In genomic region chr2:223959688-223960087, GRCh38 we compare ENCODE assay signal across 9 cellular contexts. TPM values are rescaled to one million over a fixed set of nuclear protein-coding genes. Genes with fewer than 3 reads are reported as not detected.
A peak's percentile ranks its signal among the peaks of the same experiment; 100 is the strongest.
DNase-seq lines count a peak whose midpoint lies in the region; ATAC-seq and TF ChIP-seq lines count a peak whose summit lies in the region.
"Had no signal": no experiment of that assay in that cellular context is flagged by ENCODE, and none has a peak within 500 bp of the region (broad histone marks: within the 10 kb centered on the region; RNA-seq: fewer than 3 reads in every experiment).

No MANE protein-coding gene starts in this region.

- H3K4me3 Mint-ChIP-seq in nephron = peak overlapping the region; percentile 35 to 56 (median 44)

- H2AFZ ChIP-seq in MM.1S (ENCODE audit: low read length) = no peak overlapping the region

- peaks cover 65% of the 10 kb centered on the region for H3K79me2 ChIP-seq in MM.1S (ENCODE audit: low read length)

- 0 out of 2 replicates have a peak overlapping the region, but pooled peaks have one; percentile 2 for H3K4me2 ChIP-seq in MM.1S (ENCODE audit: low read depth, low read length)

- intact Hi-C loops in colonic mucosa (cut with DNase I) (no loop called here), uterus (cut with DNase I; ENCODE audit: low total_unique reads) (no loop called here)

- ATAC-seq in HG03354 (IDR thresholded peaks at IDR 0.05; ENCODE audit: poor library complexity, severe bottlenecking, unreplicated experiment) = no peak
- no peak for ATAC-seq in HG03039 (IDR thresholded peaks at IDR 0.05; ENCODE audit: unreplicated experiment)

- TF ChIP-seq CTCF in MM.1S (IDR thresholded peaks at IDR 0.05; ENCODE audit: low read length) (no peak), colonic mucosa (IDR thresholded peaks at IDR 0.05) (no peak), nephron (IDR thresholded peaks at IDR 0.05; ENCODE audit: unreplicated experiment in 3 of 3) (no peak), uterus (IDR thresholded peaks at IDR 0.05) (no peak)

- no peaks in the 10 kb centered on the region for H4K20me1 ChIP-seq in MM.1S (ENCODE audit: insufficient read depth, low read length)

- no peaks in the 10 kb centered on the region for H3K9me2 ChIP-seq in MM.1S (replicated peaks; ENCODE audit: insufficient read depth, low read length)

- H3K36me3 ChIP-seq in MM.1S (replicated peaks; ENCODE audit: insufficient read depth, low read length) (peaks cover 11% of the 10 kb centered on the region), colonic mucosa (peaks cover 16% of the 10 kb centered on the region), uterus (no peaks in the 10 kb centered on the region)

- H3K9ac ChIP-seq in MM.1S (ENCODE audit: low read length) (no peak overlapping the region), colonic mucosa (ENCODE audit: low read depth in 2 of 2, low read length in 2 of 2) (no peak overlapping the region)

- H3F3A ChIP-seq in MM.1S (ENCODE audit: insufficient read depth, low read length) = peaks cover 10% of the 10 kb centered on the region; the same call in 1 of the 2 replicates

- H3K9me3 Mint-ChIP-seq in nephron = no peaks in the 10 kb centered on the region

- DNase-seq in CD1c-positive myeloid dendritic cell (ENCODE audit: extremely low spot score) (peak; percentile 50), MM.1S (no peak), colonic mucosa (peak; percentile 33), cortex of kidney (lab: John Stamatoyannopoulos, UW) (no peak), uterus (no peak)
- DNase-seq: NCI-H2171 treated with DMSO at 0.1 percent for 48 hours had no signal

- peaks cover 30% of the 10 kb centered on the region for H3K36me3 Mint-ChIP-seq in nephron (ENCODE audit: low read depth)

- H3K27me3 ChIP-seq in MM.1S (replicated peaks; ENCODE audit: insufficient read depth, low read length) (no peaks in the 10 kb centered on the region), colonic mucosa (no peaks in the 10 kb centered on the region), uterus (no peaks in the 10 kb centered on the region)

- no peak overlapping the region for H3K4me3 ChIP-seq in MM.1S (ENCODE audit: low read length)
- H3K4me3 ChIP-seq in colonic mucosa = no peak overlapping the region
- no peak overlapping the region for H3K4me3 ChIP-seq in uterus

- H3K27ac Mint-ChIP-seq in nephron = no peak overlapping the region

- H3K27me3 Mint-ChIP-seq in nephron (ENCODE audit: low read depth) = peaks cover 4% of the 10 kb centered on the region

- peaks cover 33% of the 10 kb centered on the region for H3K4me1 ChIP-seq in MM.1S (ENCODE audit: low read length)
- peaks cover 20% of the 10 kb centered on the region for H3K4me1 ChIP-seq in colonic mucosa
- H3K4me1 ChIP-seq in uterus = peaks cover 5 to 12% of the 10 kb centered on the region in 2 donors

- TF ChIP-seq POLR2A in uterus (IDR thresholded peaks at IDR 0.05) = no peak

- no peaks in the 10 kb centered on the region for H3K9me3 ChIP-seq in MM.1S (replicated peaks; ENCODE audit: insufficient read depth, low read length)
- no peaks in the 10 kb centered on the region for H3K9me3 ChIP-seq in colonic mucosa
- no peaks in the 10 kb centered on the region for H3K9me3 ChIP-seq in uterus

- H3K4me1 Mint-ChIP-seq in nephron = peaks cover 57% of the 10 kb centered on the region

- no peak overlapping the region for H3K27ac ChIP-seq in MM.1S (ENCODE audit: low read length)
- no peak overlapping the region for H3K27ac ChIP-seq in colonic mucosa
- H3K27ac ChIP-seq in uterus = peak overlapping the region in 1 of 2 donors; percentile 10

RNA-seq across cellular contexts. Expression of gene MRPL44, which starts 2.4 kb away (rescaled TPM):
- total RNA-seq in colonic mucosa (10 to 100 TPM; 40.8 to 49.4 TPM), uterus (10 to 100 TPM in 3 of 4 donors, 1 to 10 TPM in 1; 5.9 to 45.3 (median 13.8) TPM)

RNA-seq across cellular contexts. Expression of gene WDFY1, which starts 14.6 kb away (rescaled TPM):
- total RNA-seq in colonic mucosa = 10 to 100 TPM; 50.0 to 63.5 TPM
- 100 to 1,000 TPM in 1 of 4 donors, 10 to 100 TPM in 3; 17.2 to 112 (median 39.1) TPM for total RNA-seq in uterus

Comparison
In these comparisons a context has a peak if more than half of its experiments do, and no peak if none do; other contexts are left out.
1. DNase-seq: peak in CD1c-positive myeloid dendritic cell (single experiment) and colonic mucosa (single experiment); none in MM.1S (single experiment), cortex of kidney (single experiment) and uterus (0 of 2).